19 cellular contexts compared by ENCODE assay signal in the genomic region with DNA sequence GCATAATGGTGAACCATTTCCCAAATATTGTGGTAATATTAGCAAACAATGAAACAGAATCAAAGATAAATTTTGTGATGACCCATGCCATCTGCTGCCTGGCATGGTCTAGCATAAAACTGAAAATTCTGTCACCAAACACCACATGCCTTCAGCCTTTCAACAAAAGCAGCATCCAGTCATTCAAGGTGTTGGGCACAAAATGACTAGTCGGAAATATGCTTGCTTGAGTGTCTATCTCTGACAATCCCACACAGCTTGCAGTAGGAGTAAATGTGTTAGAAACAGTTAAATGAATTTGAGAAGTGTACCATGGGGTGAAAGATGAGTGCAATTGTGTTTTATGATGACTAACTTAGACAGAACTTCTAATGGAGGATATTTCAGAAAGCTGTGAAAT.
DNase-seq lines count a peak whose midpoint lies in the region; ATAC-seq and TF ChIP-seq lines count a peak whose summit lies in the region.
"Had no signal": no experiment of that assay in that cellular context is flagged by ENCODE, and none has a peak within 500 bp of the region (broad histone marks: within the 10 kb centered on the region; RNA-seq: fewer than 3 reads in every experiment).

No MANE protein-coding gene starts in this region.

- H2BK12ac ChIP-seq in H9 (ENCODE audit: insufficient read length, low read depth, low read length) = no peak overlapping the region

- no peaks in the 10 kb centered on the region for H3K36me3 ChIP-seq in BE2C

- no peak overlapping the region for H2BK5ac ChIP-seq in H9 (ENCODE audit: insufficient read length, low read length)

- H3K9me3 ChIP-seq in H9 (ENCODE audit: control insufficient read depth, low read depth, low read length) (no peaks in the 10 kb centered on the region), BE2C (no peaks in the 10 kb centered on the region)
- H3K9me3 ChIP-seq: A549 had no signal

- WGBS in H9 (ENCODE audit: extremely low coverage, insufficient read length, low lambda C conversion rate) = no CpG with 5 or more reads among the region's 1 CpG

- no peak overlapping the region for H3K27ac Mint-ChIP-seq in H9
- H3K27ac Mint-ChIP-seq: CD4-positive, alpha-beta memory T cell; GM23338 had no signal

- H4K5ac ChIP-seq in H9 (ENCODE audit: insufficient read length, low read depth, low read length) = no peak overlapping the region

- no peaks in the 10 kb centered on the region for H3K79me1 ChIP-seq in H9 (ENCODE audit: insufficient read depth, low read depth, low read length, poor library complexity, severe bottlenecking)

- no peak overlapping the region for H2BK15ac ChIP-seq in H9 (ENCODE audit: low read depth, low read length)

- no peak overlapping the region for H2AK5ac ChIP-seq in H9 (ENCODE audit: insufficient read length, low read length)

- H4K20me1 ChIP-seq in H9 (ENCODE audit: control insufficient read depth, insufficient read depth, insufficient read length) = no peaks in the 10 kb centered on the region

- H3K4ac ChIP-seq in H9 (ENCODE audit: low read depth, low read length) = no peak overlapping the region

- no peak overlapping the region for H4K8ac ChIP-seq in H9 (replicated peaks; ENCODE audit: insufficient read length, low read depth, low read length)

- H3K9me3 Mint-ChIP-seq in H9 = no peaks in the 10 kb centered on the region
- H3K9me3 Mint-ChIP-seq: GM23338 had no signal

- H2BK20ac ChIP-seq in H9 (ENCODE audit: low read depth, low read length, poor library complexity, severe bottlenecking) = peak overlapping the region; percentile 60

- H3K79me2 ChIP-seq in H9 (ENCODE audit: insufficient read depth, low read length) = no peaks in the 10 kb centered on the region

- peak; percentile 52 for ATAC-seq in GM18870 (IDR thresholded peaks at IDR 0.05; ENCODE audit: unreplicated experiment)
- ATAC-seq: A549, GM23338 had no signal

- TF ChIP-seq CTCF in GM12865 (IDR thresholded peaks at IDR 0.05; ENCODE audit: insufficient read depth, low read depth, low read length, missing control alignments) = no peak
- TF ChIP-seq CTCF in H9 (conservative IDR thresholded peaks at IDR 0.05) = no peak
- TF ChIP-seq CTCF in BE2C (IDR thresholded peaks at IDR 0.05; ENCODE audit: low read depth, low read length) = no peak

- H3K27me3 ChIP-seq in H9 (ENCODE audit: insufficient read depth, low read length) (no peaks in the 10 kb centered on the region), BE2C (no peaks in the 10 kb centered on the region)

- no peaks in the 10 kb centered on the region for H3K4me1 ChIP-seq in H9 (ENCODE audit: insufficient read depth, low read length)
- H3K4me1 ChIP-seq in BE2C = no peaks in the 10 kb centered on the region
- H3K4me1 ChIP-seq: A549 had no signal

- no peak overlapping the region for H3T11ph ChIP-seq in H9 (ENCODE audit: low read length)

- no peak overlapping the region for H2AFZ ChIP-seq in H9 (ENCODE audit: low read length)

- H3K4me2 ChIP-seq in H9 (ENCODE audit: insufficient read depth, insufficient read length, low read length) = no peak overlapping the region
- H3K4me2 ChIP-seq: A549, GM23338 had no signal

- no peak overlapping the region for H4K91ac ChIP-seq in H9 (ENCODE audit: insufficient read length, low read depth, low read length)

- no peak overlapping the region for H3K4me3 ChIP-seq in GM12865 (ENCODE audit: low read depth, low read length)
- no peak overlapping the region for H3K4me3 ChIP-seq in BE2C (ENCODE audit: low read depth, low read length)
- H3K4me3 ChIP-seq: A549, GM23338 had no signal

- H3K18ac ChIP-seq in H9 (ENCODE audit: insufficient read length, low read depth, low read length) = no peak overlapping the region

- peaks cover 18 to 30% of the 10 kb centered on the region in 2 experiments for H3K4me1 Mint-ChIP-seq in H9
- H3K4me1 Mint-ChIP-seq: CD4-positive, alpha-beta memory T cell had no signal

- no peak overlapping the region for H3K23ac ChIP-seq in H9 (ENCODE audit: insufficient read length, low read depth, low read length)

- no peaks in the 10 kb centered on the region for H3K36me3 Mint-ChIP-seq in H9 (ENCODE audit: insufficient read depth in 1 of 3, low read depth in 3 of 3)
- H3K36me3 Mint-ChIP-seq: CD4-positive, alpha-beta memory T cell had no signal

- H3K27ac ChIP-seq in H9 (ENCODE audit: insufficient read length, low read depth, low read length) = no peak overlapping the region
- H3K27ac ChIP-seq: A549 had no signal

- H3K56ac ChIP-seq in H9 (ENCODE audit: insufficient read length, low read depth, low read length) = no peak overlapping the region

- H3K27me3 Mint-ChIP-seq in H9 (ENCODE audit: low read depth) = no peaks in the 10 kb centered on the region

- H3K9ac ChIP-seq in H9 (ENCODE audit: extremely low read depth, insufficient read length, low read length) = no peak overlapping the region

- no peak overlapping the region for H3K14ac ChIP-seq in H9 (ENCODE audit: insufficient read depth, low read length)

- no peak overlapping the region for H2BK120ac ChIP-seq in H9 (ENCODE audit: low read depth, low read length, poor library complexity, severe bottlenecking)

- no peak overlapping the region; a peak in 1 of 5 replicates for H3K4me3 Mint-ChIP-seq in H9
- H3K4me3 Mint-ChIP-seq: CD4-positive, alpha-beta memory T cell; GM23338 had no signal

- H3K23me2 ChIP-seq in H9 (ENCODE audit: insufficient read length, low read depth, low read length, poor library complexity, severe bottlenecking) = no peaks in the 10 kb centered on the region

- DNase-seq in GM12865 (ENCODE audit: low read depth) = peak; percentile 41
- no peak for DNase-seq in H9
- no peak for DNase-seq in BE2C
- no peak for DNase-seq in SK-N-DZ (ENCODE audit: low spot score)
- no peak for DNase-seq in activated CD4-positive, alpha-beta T cell treated with anti-CD3 and anti-CD28 coated beads for 4 hours
- no peak for DNase-seq in DMS 273 treated with DMSO at 0.1 percent for 48 hours (lab: John Stamatoyannopoulos, UW)
- DNase-seq: 8988T; ACHN; AML-193; C1 segment of cervical spinal cord; Calu3; CD4-positive, alpha-beta memory T cell; COR-L47; DMS153; DND-41; HCEC 1CT had no signal
